8 cellular contexts compared by ENCODE assay signal in the genomic region with DNA sequence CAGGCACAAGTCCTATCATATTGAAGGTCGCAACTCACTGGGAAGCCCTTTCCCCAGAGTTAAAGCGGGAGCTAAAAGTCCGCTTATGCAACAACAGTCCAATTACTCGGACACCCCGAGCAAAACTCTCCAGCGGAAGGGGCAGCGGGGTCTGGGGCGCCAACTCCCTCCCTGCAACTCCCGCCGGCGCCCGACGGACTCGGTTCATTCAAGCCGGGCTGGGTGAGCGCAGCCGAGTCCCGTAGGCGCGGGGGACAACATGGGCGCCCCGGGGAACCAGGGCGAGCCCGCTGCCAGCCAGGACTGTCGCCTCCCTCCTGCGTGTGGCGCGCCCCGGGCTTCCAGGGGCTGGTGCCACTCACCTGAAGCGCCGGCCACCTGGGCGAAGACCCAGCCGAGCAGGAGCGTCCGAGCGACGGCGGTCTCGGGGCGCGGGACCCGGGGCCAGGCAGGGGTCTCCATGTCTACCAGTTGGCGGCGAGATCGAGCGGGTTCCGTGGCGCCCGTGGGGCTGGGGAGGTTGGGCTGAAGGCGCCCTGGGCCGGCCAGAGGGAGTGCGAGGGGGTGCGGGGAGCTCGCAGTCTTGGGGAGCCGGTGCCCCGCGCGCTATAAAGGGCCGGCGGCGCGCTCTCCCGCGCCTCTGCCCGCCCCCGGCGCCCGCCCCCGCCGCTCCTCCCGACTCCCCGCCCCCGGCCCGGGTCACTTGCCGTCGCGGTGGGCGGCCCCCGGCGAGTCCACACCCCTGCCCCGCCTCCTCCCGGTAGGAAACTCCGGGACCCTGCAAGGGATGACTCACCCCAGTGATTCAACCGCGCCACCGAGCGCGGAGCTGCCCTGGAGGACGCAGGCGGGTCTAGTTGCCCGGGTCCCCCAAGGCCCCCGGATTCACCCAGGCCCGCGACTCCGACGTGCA. TPM values are rescaled to one million over a fixed set of nuclear protein-coding genes. Genes with fewer than 3 reads are reported as not detected.
DNase-seq lines count a peak whose midpoint lies in the region; ATAC-seq, FAIRE-seq and TF ChIP-seq lines count a peak whose summit lies in the region.

A gene (minus strand): TSS at position 585 of the 913 bp plus-strand sequence. CDS start 123 bp downstream, at position 462.

- no peaks in the 10 kb centered on the region for H3K27me3 ChIP-seq in right cardiac atrium (ENCODE audit: control insufficient read depth, insufficient read depth)

- no peak for TF ChIP-seq CTCF in Calu3 (IDR thresholded peaks at IDR 0.05; ENCODE audit: unreplicated experiment)

- H3K9me3 ChIP-seq in right cardiac atrium (ENCODE audit: control insufficient read depth, low read length): no peaks in the 10 kb centered on the region

- no TSS peak for BruUV-seq in Calu3 (replicated peaks; lab: Mats Ljungman, UMichigan)

- H3K36me3 Mint-ChIP-seq in Calu3 (ENCODE audit: insufficient read depth, unreplicated experiment): peaks cover 88% of the 10 kb centered on the region

- H3K27ac ChIP-seq in angular gyrus (ENCODE audit: low read depth, low read length) (peak within 1 kb of the TSS; percentile 60), right cardiac atrium (ENCODE audit: low read length) (peak within 1 kb of the TSS; percentile 67)

- H3K4me3 ChIP-seq in right cardiac atrium (ENCODE audit: low read length): peak within 1 kb of the TSS; percentile 55

- ATAC-seq in GM21447 (IDR thresholded peaks at IDR 0.05; ENCODE audit: unreplicated experiment): peak; percentile 94
- peak; percentile 94 to 96 for ATAC-seq in right cardiac atrium

- H3K27me3 Mint-ChIP-seq in Calu3 (ENCODE audit: unreplicated experiment): no peaks in the 10 kb centered on the region

- CTCF ChIA-PET in Calu3 (lab: Charles Lee): interaction anchor here (0.5 to 2.3 kb wide), 13 partner anchors 14 to 313 kb away, joined by 3 to 10 read pairs (median 3); no protein-coding TSS in a partner anchor

- peaks cover 3% of the 10 kb centered on the region for H3K4me1 ChIP-seq in right cardiac atrium (ENCODE audit: control insufficient read depth, insufficient read depth, low read length)

- peaks cover 32% of the 10 kb centered on the region for H3K4me1 Mint-ChIP-seq in Calu3 (ENCODE audit: low read depth, unreplicated experiment)

- peak within 1 kb of the TSS; percentile 60 for H3K27ac Mint-ChIP-seq in Calu3 (ENCODE audit: unreplicated experiment)

- H3K9me3 Mint-ChIP-seq in Calu3 (ENCODE audit: low read depth, unreplicated experiment): no peaks in the 10 kb centered on the region

- intact Hi-C loops in Calu3 (cut with micrococcal nuclease; ENCODE audit: unreplicated experiment) (loop anchor here (1.0 to 5.0 kb wide), 2 partner anchors 61 to 81 kb away; no protein-coding TSS in a partner anchor), right cardiac atrium (cut with DNase I) (no loop called here)

- WGBS in right cardiac atrium: 2% methylated on average over 92 of the region's 96 CpGs

- no peak for FAIRE-seq in urothelium cell line (lab: Jason Lieb, UNC)

- H3K4me3 Mint-ChIP-seq in Calu3 (ENCODE audit: low read depth, unreplicated experiment): peak within 1 kb of the TSS; percentile 75

- DNase-seq in Calu3 (peak; percentile 98), HuH-7.5 (ENCODE audit: low spot score) (peak; percentile 68), SW 1271 (lab: John Stamatoyannopoulos, UW) (peak; percentile 51 to 70), right cardiac atrium (peak; percentile 91 to 96 (median 95)), pulmonary artery endothelial cell (ENCODE audit: low read depth, low spot score) (peak; percentile 44), urothelium cell line (ENCODE audit: low spot score) (peak; percentile 65)

RNA-seq across cellular contexts. Expression of the gene that starts here (rescaled TPM):
- total RNA-seq in Calu3 (2022) (344 and 387 TPM in 2 replicates), right cardiac atrium (10 to 100 TPM; 18.8 to 26.4 (median 20.0) TPM), pulmonary artery endothelial cell (2.0 and 2.1 TPM in 2 replicates)
- 16.7 TPM for polyA plus RNA-seq in right cardiac atrium

Comparison
In these comparisons a context has a peak if more than half of its experiments do, and no peak if none do; other contexts are left out.
1. Peak in every context shown above with its lines: DNase-seq, ATAC-seq, H3K4me3 ChIP-seq and H3K27ac ChIP-seq.
2. RNA of the gene that starts here (total RNA-seq): 344 to 387 TPM in Calu3; 18.8 to 26.4 TPM in right cardiac atrium and 2.0 to 2.1 TPM in pulmonary artery endothelial cell; every median in the first group is over 10 times any median in the second.
3. DNase-seq: peak in every context shown above with its lines; median percentile 98 in Calu3; 95 in right cardiac atrium; 68 in HuH-7.5; 65 in urothelium cell line; 60 in SW 1271; 44 in pulmonary artery endothelial cell.